ENCODE assay signal across 12 cellular contexts in genomic region chr1:12436817-12437599, GRCh38.
DNase-seq lines count a peak whose midpoint lies in the region; ATAC-seq, FAIRE-seq and TF ChIP-seq lines count a peak whose summit lies in the region.
"Had no signal": no experiment of that assay in that cellular context is flagged by ENCODE, and none has a peak within 500 bp of the region (broad histone marks: within the 10 kb centered on the region; RNA-seq: fewer than 3 reads in every experiment).

No MANE protein-coding gene starts in this region.

- intact Hi-C loops in colonic mucosa (cut with DNase I) = no loop called here

- ATAC-seq in gastroesophageal sphincter = no peak
- no peak for ATAC-seq in GM21526 (IDR thresholded peaks at IDR 0.05; ENCODE audit: low FRiP score, unreplicated experiment)
- ATAC-seq: left colon had no signal

- H3K27ac Mint-ChIP-seq in endodermal cell = no peak overlapping the region

- no peak overlapping the region for H3K4me3 Mint-ChIP-seq in endodermal cell

- DNase-seq in A172 (ENCODE audit: low spot score) (peak; percentile 18), H54 (ENCODE audit: insufficient read length, low spot score) (no peak), endodermal cell (no peak), NCI-H526 (lab: John Stamatoyannopoulos, UW) (no peak), colonic mucosa (no peak)
- peak; percentile 43 for DNase-seq in activated naive CD4-positive, alpha-beta T cell treated with anti-CD3 and anti-CD28 coated beads, Interleukin-2, amount 50 U/mL, for 16 hours
- DNase-seq: DMS 273 treated with DMSO at 0.1 percent for 48 hours, left colon, NCI-H1436, testis had no signal

- peak; percentile 74 for FAIRE-seq in H54 (lab: Jason Lieb, UNC)

- H3K4me1 ChIP-seq in gastroesophageal sphincter (peaks cover 14 to 79% (median 31%) of the 10 kb centered on the region in 3 donors), endodermal cell (ENCODE audit: control insufficient read depth, insufficient read depth, low read length) (no peaks in the 10 kb centered on the region), colonic mucosa (peaks cover 7% of the 10 kb centered on the region)

- TF ChIP-seq POLR2A in H54 (IDR thresholded peaks at IDR 0.05; ENCODE audit: low read depth, low read length) (no peak), gastroesophageal sphincter (IDR thresholded peaks at IDR 0.05) (no peak)

- H3K36me3 ChIP-seq in gastroesophageal sphincter (peaks cover 0 to 9% of the 10 kb centered on the region in 2 donors), endodermal cell (ENCODE audit: control insufficient read depth, insufficient read depth, low read length) (no peaks in the 10 kb centered on the region), colonic mucosa (no peaks in the 10 kb centered on the region)

- no peak for TF ChIP-seq EP300 in gastroesophageal sphincter (IDR thresholded peaks at IDR 0.05)

- H3K27ac ChIP-seq in gastroesophageal sphincter (peak overlapping the region in 3 of 4 donors; percentile 72 to 83 (median 72)), endodermal cell (ENCODE audit: low read depth, low read length) (no peak overlapping the region), colonic mucosa (no peak overlapping the region)
- H3K27ac ChIP-seq: testis had no signal

- H3K4me3 ChIP-seq in gastroesophageal sphincter (no peak overlapping the region), endodermal cell (ENCODE audit: low read length) (no peak overlapping the region), colonic mucosa (no peak overlapping the region)
- H3K4me3 ChIP-seq: testis had no signal

- WGBS in gastroesophageal sphincter (ENCODE audit: low coverage in 1 of 2), 2 donors = 88 to 95% methylated on average over 3 to 4 of the region's 12 CpGs
- WGBS in endodermal cell (ENCODE audit: insufficient coverage in 1 of 2, insufficient read length in 1 of 2), 2 experiments = 93 to 100% methylated on average over 2 to 10 of the region's 12 CpGs

- H3K9ac ChIP-seq in endodermal cell (ENCODE audit: extremely low read depth, low read length, poor library complexity, severe bottlenecking) (no peak overlapping the region), colonic mucosa (ENCODE audit: low read depth in 2 of 2, low read length in 2 of 2) (no peak overlapping the region)

- TF ChIP-seq CTCF in gastroesophageal sphincter (IDR thresholded peaks at IDR 0.05) = no peak
- no peak for TF ChIP-seq CTCF in endodermal cell (conservative IDR thresholded peaks at IDR 0.05)
- TF ChIP-seq CTCF in colonic mucosa (IDR thresholded peaks at IDR 0.05) = no peak

- H3K27me3 ChIP-seq in gastroesophageal sphincter (no peaks in the 10 kb centered on the region), endodermal cell (ENCODE audit: control insufficient read depth, insufficient read depth, low read length, poor library complexity, severe bottlenecking) (peaks cover 9% of the 10 kb centered on the region), colonic mucosa (no peaks in the 10 kb centered on the region)
- H3K27me3 ChIP-seq: testis had no signal

- H3K9me3 Mint-ChIP-seq in endodermal cell = peaks cover 6% of the 10 kb centered on the region

- peaks cover 18% of the 10 kb centered on the region for H3K4me1 Mint-ChIP-seq in endodermal cell

- peaks cover 29% of the 10 kb centered on the region for H3K27me3 Mint-ChIP-seq in endodermal cell (ENCODE audit: insufficient read depth)

- H3K9me3 ChIP-seq in gastroesophageal sphincter = no peaks in the 10 kb centered on the region
- H3K9me3 ChIP-seq in endodermal cell (ENCODE audit: control insufficient read depth, low read length) = peaks cover 8% of the 10 kb centered on the region
- no peaks in the 10 kb centered on the region for H3K9me3 ChIP-seq in colonic mucosa
- H3K9me3 ChIP-seq: testis had no signal

- peaks cover 31% of the 10 kb centered on the region for H3K36me3 Mint-ChIP-seq in endodermal cell (ENCODE audit: low read depth)

Comparison
In these comparisons a context has a peak if more than half of its experiments do, and no peak if none do; other contexts are left out.
1. DNase-seq: peak in A172 (single experiment) and activated naive CD4-positive, alpha-beta T cell treated with anti-CD3 and anti-CD28 coated beads, Interleukin-2, amount 50 U/mL, for 16 hours (single experiment); none in H54 (single experiment), endodermal cell (single experiment), NCI-H526 (0 of 2) and colonic mucosa (single experiment).
2. H3K27ac ChIP-seq: peak in gastroesophageal sphincter (3 of 4); none in endodermal cell (single experiment) and colonic mucosa (single experiment).